ENCODE assay signal across 24 cellular contexts in the genomic region with DNA sequence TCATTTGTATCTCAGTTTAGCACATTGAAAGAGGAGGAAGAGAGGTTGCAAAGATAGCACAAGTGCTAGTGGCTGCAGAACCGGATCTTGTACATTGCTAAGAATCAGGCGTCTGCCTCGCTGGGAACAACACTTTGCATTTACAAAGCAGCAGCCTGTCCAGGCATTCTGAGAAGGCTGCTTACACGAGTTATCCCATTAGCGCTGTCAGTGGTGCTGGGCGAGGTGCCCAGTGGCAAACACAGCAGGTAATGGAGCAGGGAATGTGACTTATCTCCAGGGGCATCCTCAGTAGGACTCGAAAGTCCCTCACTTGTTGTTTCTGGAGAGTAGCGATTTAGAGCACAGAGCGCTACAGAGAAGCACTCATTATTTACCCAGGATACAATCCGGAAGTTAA.
DNase-seq lines count a peak whose midpoint lies in the region; ATAC-seq and TF ChIP-seq lines count a peak whose summit lies in the region.
"Had no signal": no experiment of that assay in that cellular context is flagged by ENCODE, and none has a peak within 500 bp of the region (broad histone marks: within the 10 kb centered on the region; RNA-seq: fewer than 3 reads in every experiment).

No MANE protein-coding gene starts in this region.

- H3K4me3 ChIP-seq in LNCaP clone FGC (ENCODE audit: low read depth, low read length) (no peak overlapping the region), tibial nerve (no peak overlapping the region)
- H3K4me3 ChIP-seq: adrenal gland, PC-9, right lobe of liver, upper lobe of right lung had no signal

- no peak overlapping the region for H3K27ac Mint-ChIP-seq in progenitor cell of endocrine pancreas
- H3K27ac Mint-ChIP-seq: stimulated activated naive CD8-positive, alpha-beta T cell treated with anti-CD3 and anti-CD28 coated beads, Interleukin-15, Interleukin-2, amounts not matched to agents 100 ng/mL and 50 ng/mL, for 24 hours had no signal

- ATAC-seq in HG02678 (IDR thresholded peaks at IDR 0.05; ENCODE audit: unreplicated experiment) = no peak
- ATAC-seq: right lobe of liver, upper lobe of right lung had no signal

- TF ChIP-seq CTCF in LNCaP clone FGC (IDR thresholded peaks at IDR 0.05; ENCODE audit: control insufficient read depth, extremely low read depth, insufficient read depth) (no peak), tibial nerve (IDR thresholded peaks at IDR 0.05) (no peak), progenitor cell of endocrine pancreas (IDR thresholded peaks at IDR 0.05; ENCODE audit: unreplicated experiment) (no peak)

- peaks cover 38% of the 10 kb centered on the region for H3K27me3 Mint-ChIP-seq in progenitor cell of endocrine pancreas
- H3K27me3 Mint-ChIP-seq: stimulated activated naive CD8-positive, alpha-beta T cell treated with anti-CD3 and anti-CD28 coated beads, Interleukin-15, Interleukin-2, amounts not matched to agents 100 ng/mL and 50 ng/mL, for 24 hours had no signal

- WGBS in tibial nerve, 2 donors = 51 to 60% methylated on average over 10 of the region's 10 CpGs

- H3K4me1 Mint-ChIP-seq in progenitor cell of endocrine pancreas (ENCODE audit: low read depth) = peaks cover 3% of the 10 kb centered on the region

- no peaks in the 10 kb centered on the region for H3K9me3 Mint-ChIP-seq in progenitor cell of endocrine pancreas (ENCODE audit: low read depth)
- H3K9me3 Mint-ChIP-seq: stimulated activated naive CD8-positive, alpha-beta T cell treated with anti-CD3 and anti-CD28 coated beads, Interleukin-15, Interleukin-2, amounts not matched to agents 100 ng/mL and 50 ng/mL, for 24 hours had no signal

- H3K9me3 ChIP-seq in tibial nerve = no peaks in the 10 kb centered on the region
- H3K9me3 ChIP-seq: adrenal gland, right lobe of liver, SK-N-SH, upper lobe of right lung had no signal

- H3K36me3 ChIP-seq in tibial nerve = no peaks in the 10 kb centered on the region
- H3K36me3 ChIP-seq: adrenal gland, right lobe of liver, upper lobe of right lung had no signal

- H3K27me3 ChIP-seq in tibial nerve = no peaks in the 10 kb centered on the region
- H3K27me3 ChIP-seq: adrenal gland, right lobe of liver had no signal

- no peak for TF ChIP-seq POLR2A in tibial nerve (IDR thresholded peaks at IDR 0.05)

- H3K27ac ChIP-seq in tibial nerve = no peak overlapping the region
- H3K27ac ChIP-seq: adrenal gland, C4-2B, HL-60, PC-9, right lobe of liver, upper lobe of right lung had no signal

- no peaks in the 10 kb centered on the region for H3K36me3 Mint-ChIP-seq in progenitor cell of endocrine pancreas (ENCODE audit: insufficient read depth)

- TF ChIP-seq EP300 in tibial nerve (IDR thresholded peaks at IDR 0.05) = no peak

- H3K4me1 ChIP-seq in tibial nerve = no peaks in the 10 kb centered on the region
- H3K4me1 ChIP-seq: adrenal gland, right lobe of liver, upper lobe of right lung had no signal

- no peak overlapping the region for H3K4me3 Mint-ChIP-seq in progenitor cell of endocrine pancreas (ENCODE audit: low read depth)
- H3K4me3 Mint-ChIP-seq: stimulated activated naive CD8-positive, alpha-beta T cell treated with anti-CD3 and anti-CD28 coated beads, Interleukin-15, Interleukin-2, amounts not matched to agents 100 ng/mL and 50 ng/mL, for 24 hours had no signal

- peak; percentile 4 for DNase-seq in CMK (ENCODE audit: low read depth)
- DNase-seq in LNCaP clone FGC (ENCODE audit: low read depth) = peak; percentile 38
- peak; percentile 3 for DNase-seq in NCI-H510A (lab: John Stamatoyannopoulos, UW)
- peak; percentile 8 for DNase-seq in cerebellum (ENCODE audit: low spot score)
- DNase-seq in tibial nerve (ENCODE audit: low spot score in 2 of 2) = no peak
- DNase-seq in progenitor cell of endocrine pancreas (ENCODE audit: low spot score, unreplicated experiment) = no peak
- no peak for DNase-seq in T-helper 2 cell
- DNase-seq: activated CD4-positive, alpha-beta T cell treated with anti-CD3 and anti-CD28 coated beads for 4 hours; activated CD8-positive, alpha-beta memory T cell treated with anti-CD3 and anti-CD28 coated beads, Interleukin-2, amount 50 U/mL, for 4 hours; activated effector memory CD4-positive, alpha-beta T cell treated with anti-CD3 and anti-CD28 coated beads, Interleukin-2, amount 50 U/mL, for 16 hours; adrenal gland; caudate nucleus; effector memory CD4-positive, alpha-beta T cell; IMR-90; MM.1S; NCI-H226; PC-9; right lobe of liver; SK-N-SH; upper lobe of right lung had no signal

Comparison
In these comparisons a context has a peak if more than half of its experiments do, and no peak if none do; other contexts are left out.
1. DNase-seq: peak in CMK (single experiment), LNCaP clone FGC (single experiment), NCI-H510A (single experiment) and cerebellum (single experiment); none in tibial nerve (0 of 2), progenitor cell of endocrine pancreas (single experiment) and T-helper 2 cell (0 of 5).